In the genomic region with DNA sequence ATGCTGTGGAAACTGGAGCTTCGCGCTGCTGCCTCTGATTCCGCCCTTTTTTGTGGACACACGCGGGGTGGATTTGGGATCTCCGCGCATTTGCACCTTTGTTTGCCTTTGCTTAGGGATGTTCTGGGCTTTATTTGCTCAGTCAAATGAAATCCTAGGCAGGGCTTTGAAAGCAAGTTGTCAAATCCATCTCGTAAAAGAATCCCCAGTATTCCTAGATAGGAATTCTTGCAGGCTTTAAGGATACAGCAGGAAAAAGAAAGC, we compare ENCODE assay signal across 8 cellular contexts. TPM values are rescaled to one million over a fixed set of nuclear protein-coding genes. Genes with fewer than 3 reads are reported as not detected.
DNase-seq lines count a peak whose midpoint lies in the region; ATAC-seq, FAIRE-seq and TF ChIP-seq lines count a peak whose summit lies in the region.

No MANE protein-coding gene starts in this region.

- peak overlapping the region; percentile 81 for H3K4me2 ChIP-seq in GM12878 (ENCODE audit: control insufficient read depth, insufficient read depth)

- TF ChIP-seq CTCF in GM12878 (IDR thresholded peaks at IDR 0.05 in 2 of 3, conservative IDR thresholded peaks at IDR 0.05 in 1 of 3; ENCODE audit: control insufficient read depth in 2 of 3, extremely low read depth in 1 of 3, insufficient read depth in 1 of 3, low read depth in 3 of 3, low read length in 3 of 3): no peak
- TF ChIP-seq CTCF in lung (IDR thresholded peaks at IDR 0.05; ENCODE audit: control extremely low read depth, extremely low read depth): no peak
- no peak for TF ChIP-seq CTCF in upper lobe of left lung (IDR thresholded peaks at IDR 0.05)

- H2AFZ ChIP-seq in GM12878 (ENCODE audit: control insufficient read depth, low read depth, low read length): peak overlapping the region; percentile 100

- BruUV-seq in GM12878 (replicated peaks; lab: Mats Ljungman, UMichigan): no TSS peak

- H3K4me1 ChIP-seq in GM12878 (ENCODE audit: control insufficient read depth, insufficient read depth, low read length) (no peaks in the 10 kb centered on the region), lung (ENCODE audit: control insufficient read depth in 2 of 2, insufficient read depth in 2 of 2, low read length in 2 of 2) (peaks cover 3 to 9% of the 10 kb centered on the region in 2 donors), upper lobe of left lung (peaks cover 19 to 32% (median 25%) of the 10 kb centered on the region in 4 donors)

- FAIRE-seq in GM12878 (lab: Jason Lieb, UNC): no peak

- H3K9me3 Mint-ChIP-seq in activated naive CD4-positive, alpha-beta T cell treated with anti-CD3 and anti-CD28 coated beads, Interleukin-2, amount 10 ng/mL, durations not matched to agents 7 days and 5 days: no peaks in the 10 kb centered on the region

- H3K9me3 ChIP-seq in GM12878 (replicated peaks; ENCODE audit: control insufficient read depth, insufficient read depth, low read length) (no peaks in the 10 kb centered on the region), lung (ENCODE audit: control insufficient read depth in 2 of 2, insufficient read depth in 1 of 2, low read length in 1 of 2) (no peaks in the 10 kb centered on the region), upper lobe of left lung (no peaks in the 10 kb centered on the region)

- H3K36me3 Mint-ChIP-seq in activated naive CD4-positive, alpha-beta T cell treated with anti-CD3 and anti-CD28 coated beads, Interleukin-2, amount 10 ng/mL, durations not matched to agents 7 days and 5 days: peaks cover 19% of the 10 kb centered on the region

- H3K27me3 ChIP-seq in GM12878 (replicated peaks in 1 of 2; ENCODE audit: control insufficient read depth in 2 of 2, insufficient read depth in 2 of 2, low read length in 1 of 2) (no peaks in the 10 kb centered on the region), lung (ENCODE audit: control insufficient read depth, insufficient read depth) (no peaks in the 10 kb centered on the region), upper lobe of left lung (no peaks in the 10 kb centered on the region)

- in situ Hi-C loops in GM12878 (cut with MboI): loop anchor here (5.0 kb wide), 1 partner anchor 287 kb away; a partner anchor contains a TSS

- H3K27me3 Mint-ChIP-seq in activated naive CD4-positive, alpha-beta T cell treated with anti-CD3 and anti-CD28 coated beads, Interleukin-2, amount 10 ng/mL, durations not matched to agents 7 days and 5 days: peaks cover 5% of the 10 kb centered on the region

- no peak for TF ChIP-seq EP300 in GM12878 (IDR thresholded peaks at IDR 0.05; ENCODE audit: borderline replicate concordance in 1 of 2, control insufficient read depth in 1 of 2, low read depth in 2 of 2, low read length in 2 of 2)
- TF ChIP-seq EP300 in upper lobe of left lung (IDR thresholded peaks at IDR 0.05): no peak

- POLR2A ChIA-PET in GM12878 (lab: Charles Lee): interaction anchor here (0.7 to 1.1 kb wide), 3 partner anchors 11 to 23 kb away, joined by 3 to 4 read pairs (median 4); no protein-coding TSS in a partner anchor

- H3K36me3 ChIP-seq in GM12878 (ENCODE audit: control insufficient read depth in 2 of 2, insufficient read depth in 2 of 2, low read length in 1 of 2) (no peaks in the 10 kb centered on the region), lung (ENCODE audit: control insufficient read depth in 2 of 2, insufficient read depth in 2 of 2, low read length in 2 of 2) (no peaks in the 10 kb centered on the region), upper lobe of left lung (no peaks in the 10 kb centered on the region)

- H3K9ac ChIP-seq in GM12878 (ENCODE audit: control insufficient read depth, insufficient read depth, low read length): peak overlapping the region; percentile 91

- peak overlapping the region; percentile 94 for H3K27ac ChIP-seq in GM12878 (ENCODE audit: control insufficient read depth, insufficient read depth)
- peak overlapping the region; percentile 99 for H3K27ac ChIP-seq in lung (ENCODE audit: low read depth in 1 of 2, low read length in 1 of 2)
- H3K27ac ChIP-seq in upper lobe of left lung: peak overlapping the region; percentile 96 to 99 (median 98)

- peaks cover 59% of the 10 kb centered on the region for H3K4me1 Mint-ChIP-seq in activated naive CD4-positive, alpha-beta T cell treated with anti-CD3 and anti-CD28 coated beads, Interleukin-2, amount 10 ng/mL, durations not matched to agents 7 days and 5 days

- no peaks in the 10 kb centered on the region for H4K20me1 ChIP-seq in GM12878 (ENCODE audit: control insufficient read depth, insufficient read depth)

- no peak for DNase-seq in activated naive CD4-positive, alpha-beta T cell treated with anti-CD3 and anti-CD28 coated beads, Interleukin-2, amount 10 ng/mL, durations not matched to agents 7 days and 5 days
- DNase-seq in activated naive CD4-positive, alpha-beta T cell treated with anti-CD3 and anti-CD28 coated beads, Interleukin-2, amount 50 U/mL, for 16 hours: no peak
- DNase-seq in GM12878 (ENCODE audit: low read depth, low spot score) (no peak), lung (ENCODE audit: low spot score) (no peak), upper lobe of left lung (no peak), HK-2 (ENCODE audit: unreplicated experiment) (no peak)
- no peak for DNase-seq in activated CD8-positive, alpha-beta memory T cell treated with anti-CD3 and anti-CD28 coated beads, Interleukin-2, amount 50 U/mL, for 4 hours

- RAD21 ChIA-PET in GM12878 (lab: Charles Lee; ENCODE audit: unreplicated experiment): interaction anchor here (1.4 to 1.7 kb wide), 2 partner anchors 12 to 22 kb away, joined by 3 to 4 read pairs; no protein-coding TSS in a partner anchor

- 0% methylated on average over 8 of the region's 8 CpGs for WGBS in GM12878 (ENCODE audit: insufficient coverage, insufficient replicate concordance, low lambda C conversion rate, missing lambda C conversion rate)
- WGBS in lung, 2 donors: 0 to 3% methylated on average over 8 of the region's 8 CpGs
- WGBS in upper lobe of left lung, 2 donors: 0% methylated on average over 8 of the region's 8 CpGs

- no peak for TF ChIP-seq POLR2A in GM12878 (IDR thresholded peaks at IDR 0.05; ENCODE audit: low read depth, low read length)
- no peak for TF ChIP-seq POLR2A in upper lobe of left lung (IDR thresholded peaks at IDR 0.05)

- ATAC-seq in GM12878 (no peak), lung (ENCODE audit: insufficient read depth, low FRiP score) (no peak), upper lobe of left lung (ENCODE audit: low FRiP score in 2 of 2) (no peak), GM18858 (IDR thresholded peaks at IDR 0.05; ENCODE audit: unreplicated experiment) (no peak)

- CTCF ChIA-PET in activated naive CD4-positive, alpha-beta T cell treated with anti-CD3 and anti-CD28 coated beads, Interleukin-2, amount 10 ng/mL, durations not matched to agents 7 days and 5 days (lab: Charles Lee): interaction anchor here (0.6 kb wide), 1 partner anchor 379 kb away, joined by 3 read pairs; no protein-coding TSS in a partner anchor
- CTCF ChIA-PET in GM12878 (lab: Yijun Ruan, JAX): interaction anchor here (0.9 to 3.4 kb wide), 2 partner anchors 278 to 288 kb away, joined by 3 to 20 read pairs; a partner anchor contains a TSS

- SMC1A ChIA-PET in GM12878 (lab: Charles Lee; ENCODE audit: uncharacterized antibody, unreplicated experiment): interaction anchor here (0.7 to 3.4 kb wide), 5 partner anchors 9 to 92 kb away, joined by 3 to 24 read pairs (median 5); no protein-coding TSS in a partner anchor

- peak overlapping the region; percentile 90 for H3K4me3 ChIP-seq in GM12878
- H3K4me3 ChIP-seq in lung: peak overlapping the region; percentile 38
- H3K4me3 ChIP-seq in upper lobe of left lung: peak overlapping the region; percentile 58 to 70 (median 63)

- intact Hi-C loops in GM12878 (cut with micrococcal nuclease; ENCODE audit: unreplicated experiment): loop anchor here (2.0 to 5.0 kb wide), 2 partner anchors 287 to 362 kb away; a partner anchor contains a TSS

- peaks cover 10% of the 10 kb centered on the region for H3K79me2 ChIP-seq in GM12878 (ENCODE audit: control insufficient read depth, insufficient read depth, low read length)

- TF ChIP-seq RAD21 in GM12878 (IDR thresholded peaks at IDR 0.05; ENCODE audit: insufficient read depth, low read depth, low read length): no peak

- H3K27ac Mint-ChIP-seq in activated naive CD4-positive, alpha-beta T cell treated with anti-CD3 and anti-CD28 coated beads, Interleukin-2, amount 10 ng/mL, durations not matched to agents 7 days and 5 days: peak overlapping the region; percentile 99

- peak overlapping the region; percentile 92 for H3K4me3 Mint-ChIP-seq in activated naive CD4-positive, alpha-beta T cell treated with anti-CD3 and anti-CD28 coated beads, Interleukin-2, amount 10 ng/mL, durations not matched to agents 7 days and 5 days

RNA-seq across cellular contexts. Expression of a gene that starts 0.4 kb away (rescaled TPM):
- 35.4 and 36.5 TPM in 2 replicates for total RNA-seq in GM12878 (2013; cell fraction: nucleolus; rRNA removed)
- total RNA-seq in GM12878 (2014; rRNA removed): 18.5 and 22.1 TPM in 2 replicates
- total RNA-seq in GM12878 (2014; rRNA removed; fragmentation: Illumina TruSeq; extraction: Trizol): 25.6 and 27.4 TPM in 2 replicates
- total RNA-seq in GM12878 (2021): 13.9 and 16.5 TPM in 2 replicates
- 7.7 TPM for polyA plus RNA-seq in GM12878 (2011; ENCODE audit: low read depth)
- 21.3 and 36.4 TPM in 2 replicates for polyA plus RNA-seq in GM12878 (2011; rRNA removed)
- polyA plus RNA-seq in GM12878 (2011; cell fraction: cytosol; rRNA removed): 9.2 and 13.6 TPM in 2 replicates
- polyA plus RNA-seq in GM12878 (2011; cell fraction: nucleus; rRNA removed): 14.8 and 16.3 TPM in 2 replicates
- polyA plus RNA-seq in GM12878 (2012): 8.2 and 12.6 TPM in 2 replicates
- polyA plus RNA-seq in GM12878 (2014; fragmentation: Illumina TruSeq; extraction: Trizol): 20.4 and 34.4 TPM in 2 replicates
- 10 to 100 TPM; 22.6 to 24.0 TPM for polyA plus RNA-seq in GM12878 (2014; fragmentation: Nextera tagmentation; extraction: Ambion mirVana)
- polyA plus RNA-seq in GM12878 (2014; rRNA removed): 12.0 and 12.7 TPM in 2 replicates
- polyA plus RNA-seq in GM12878 (2016; fragmentation: Nextera tagmentation; extraction: Ambion mirVana): 10 to 100 TPM; 29.0 to 30.5 TPM
- polyA minus RNA-seq in GM12878 (2011; rRNA and poly(A)+ RNA removed): 9.3 and 13.4 TPM in 2 replicates
- polyA minus RNA-seq in GM12878 (2011; cell fraction: cytosol; rRNA and poly(A)+ RNA removed): 4.0 and 12.5 TPM in 2 replicates
- polyA minus RNA-seq in GM12878 (2011; cell fraction: nucleus; rRNA and poly(A)+ RNA removed): 8.6 and 12.9 TPM in 2 replicates
- total RNA-seq in lung: 10 to 100 TPM in 1 of 2 donors, 1 to 10 TPM in 1; 9.3 to 44.3 TPM
- 1 to 10 TPM; 4.8 to 7.1 TPM for polyA plus RNA-seq in lung
- 10 to 100 TPM in 4 of 6 donors, 1 to 10 TPM in 2; 6.8 to 34.6 (median 12.8) TPM for total RNA-seq in upper lobe of left lung

RNA-seq across cellular contexts. Expression of a gene that starts 1.1 kb away (rescaled TPM):
- 12.5 and 14.1 TPM in 2 replicates for total RNA-seq in GM12878 (2013; cell fraction: nucleolus; rRNA removed)
- total RNA-seq in GM12878 (2014; rRNA removed): 3.8 and 4.3 TPM in 2 replicates
- 3.1 and 3.2 TPM in 2 replicates for total RNA-seq in GM12878 (2014; rRNA removed; fragmentation: Illumina TruSeq; extraction: Trizol)
- 2.4 and 2.8 TPM in 2 replicates for total RNA-seq in GM12878 (2021)
- 1.8 TPM for polyA plus RNA-seq in GM12878 (2011; ENCODE audit: low read depth)
- 13.0 and 17.3 TPM in 2 replicates for polyA plus RNA-seq in GM12878 (2011; rRNA removed)
- polyA plus RNA-seq in GM12878 (2011; cell fraction: cytosol; rRNA removed): 4.1 and 5.0 TPM in 2 replicates
- polyA plus RNA-seq in GM12878 (2011; cell fraction: nucleus; rRNA removed): 8.0 and 11.5 TPM in 2 replicates
- polyA plus RNA-seq in GM12878 (2012): 2.8 and 5.1 TPM in 2 replicates
- polyA plus RNA-seq in GM12878 (2014; fragmentation: Illumina TruSeq; extraction: Trizol): 3.4 TPM in 2 replicates
- 1 to 10 TPM; 1.3 to 1.4 TPM for polyA plus RNA-seq in GM12878 (2014; fragmentation: Nextera tagmentation; extraction: Ambion mirVana)
- polyA plus RNA-seq in GM12878 (2014; rRNA removed): 2.0 and 3.0 TPM in 2 replicates
- 1 to 10 TPM; 6.0 to 8.3 TPM for polyA plus RNA-seq in GM12878 (2016; fragmentation: Nextera tagmentation; extraction: Ambion mirVana)
- polyA minus RNA-seq in GM12878 (2011; rRNA and poly(A)+ RNA removed): 8.3 and 10.6 TPM in 2 replicates
- 2.8 and 3.5 TPM in 2 replicates for polyA minus RNA-seq in GM12878 (2011; cell fraction: cytosol; rRNA and poly(A)+ RNA removed)
- 12.1 and 12.2 TPM in 2 replicates for polyA minus RNA-seq in GM12878 (2011; cell fraction: nucleus; rRNA and poly(A)+ RNA removed)
- 10 to 100 TPM; 23.2 to 69.8 TPM for total RNA-seq in lung
- polyA plus RNA-seq in lung: 10 to 100 TPM; 12.9 to 18.9 TPM
- total RNA-seq in upper lobe of left lung: 10 to 100 TPM; 26.4 to 71.2 (median 31.3) TPM

Comparison
In these comparisons a context has a peak if more than half of its experiments do, and no peak if none do; other contexts are left out.
1. H3K4me3 ChIP-seq: peak in every context shown above with its lines; median percentile 90 in GM12878; 63 in upper lobe of left lung; 38 in lung.